Comparison of ENCODE assay signal across 1 cellular context in the genomic region with DNA sequence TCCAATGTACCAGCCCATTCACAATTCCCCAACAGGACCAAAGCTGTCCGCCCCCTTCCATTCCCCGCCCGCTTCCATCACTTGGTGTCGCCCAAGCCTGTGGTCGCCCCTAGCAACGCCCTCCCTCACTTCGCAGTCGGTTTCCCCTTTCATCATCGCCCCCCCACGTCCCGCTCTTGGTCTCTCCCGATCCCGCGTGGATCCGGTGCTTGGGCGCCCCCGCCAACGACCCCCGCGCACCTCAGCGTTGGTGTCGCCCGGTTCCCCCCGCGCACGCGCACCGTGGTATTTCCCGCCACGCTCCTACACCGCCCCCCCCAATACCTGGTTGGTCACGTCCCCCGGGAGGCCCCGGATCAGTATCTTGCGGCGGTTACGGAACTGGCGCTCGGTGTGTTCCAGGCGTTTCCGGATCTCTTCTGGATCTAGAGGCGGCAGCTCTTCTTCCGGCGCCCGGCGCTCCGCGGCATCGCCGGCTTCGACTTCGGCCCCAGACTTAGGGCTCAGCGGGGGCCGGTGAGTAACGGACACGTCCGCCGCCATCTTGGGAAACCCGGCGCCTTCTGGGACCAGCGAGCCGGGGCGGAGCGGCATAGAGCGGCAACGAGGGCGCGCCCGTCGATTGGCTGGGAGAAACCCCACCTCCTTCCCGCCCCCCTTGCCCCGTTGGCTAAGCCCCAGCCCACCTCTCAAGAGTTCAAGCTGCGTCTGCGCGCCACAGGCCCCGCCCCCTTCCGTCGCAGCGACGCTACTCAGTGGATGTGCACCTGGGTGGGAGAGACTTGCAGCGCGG.
TF ChIP-seq lines count a peak whose summit lies in the region.

A gene with protein sequence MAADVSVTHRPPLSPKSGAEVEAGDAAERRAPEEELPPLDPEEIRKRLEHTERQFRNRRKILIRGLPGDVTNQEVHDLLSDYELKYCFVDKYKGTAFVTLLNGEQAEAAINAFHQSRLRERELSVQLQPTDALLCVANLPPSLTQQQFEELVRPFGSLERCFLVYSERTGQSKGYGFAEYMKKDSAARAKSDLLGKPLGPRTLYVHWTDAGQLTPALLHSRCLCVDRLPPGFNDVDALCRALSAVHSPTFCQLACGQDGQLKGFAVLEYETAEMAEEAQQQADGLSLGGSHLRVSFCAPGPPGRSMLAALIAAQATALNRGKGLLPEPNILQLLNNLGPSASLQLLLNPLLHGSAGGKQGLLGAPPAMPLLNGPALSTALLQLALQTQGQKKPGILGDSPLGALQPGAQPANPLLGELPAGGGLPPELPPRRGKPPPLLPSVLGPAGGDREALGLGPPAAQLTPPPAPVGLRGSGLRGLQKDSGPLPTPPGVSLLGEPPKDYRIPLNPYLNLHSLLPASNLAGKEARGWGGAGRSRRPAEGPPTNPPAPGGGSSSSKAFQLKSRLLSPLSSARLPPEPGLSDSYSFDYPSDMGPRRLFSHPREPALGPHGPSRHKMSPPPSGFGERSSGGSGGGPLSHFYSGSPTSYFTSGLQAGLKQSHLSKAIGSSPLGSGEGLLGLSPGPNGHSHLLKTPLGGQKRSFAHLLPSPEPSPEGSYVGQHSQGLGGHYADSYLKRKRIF (minus strand): TSS at position 565 of the 793 bp plus-strand sequence. CDS start 22 bp downstream, at position 543.

TF ChIP-seq in K562, 482 proteins besides CTCF, POLR2A, EP300 and RAD21 (continued from another document and continues in another):
- TF ChIP-seq ZNF609 (CRISPR knock-in tag; IDR thresholded peaks at IDR 0.05; ENCODE audit: borderline replicate concordance) (peak; percentile 22; the same call in 1 of the 2 replicates), ETV6 (IDR thresholded peaks at IDR 0.05; ENCODE audit: borderline replicate concordance in 1 of 2, low read depth in 2 of 2, low read length in 1 of 2) (no peak), ETV6 (CRISPR knock-in tag; IDR thresholded peaks at IDR 0.05; ENCODE audit: borderline replicate concordance) (no peak), NFRKB (IDR thresholded peaks at IDR 0.05; ENCODE audit: low read depth) (peak; percentile 93), TAF9B (IDR thresholded peaks at IDR 0.05; ENCODE audit: partially characterized antibody) (peak; percentile 96), ZKSCAN8 (CRISPR knock-in tag; IDR thresholded peaks at IDR 0.05) (no peak), PPARD (CRISPR knock-in tag; IDR thresholded peaks at IDR 0.05) (no peak), MAZ (CRISPR knock-in tag; conservative IDR thresholded peaks at IDR 0.05 in 1 of 2, IDR thresholded peaks at IDR 0.05 in 1 of 2) (peak; percentile 86 to 87), DPF2 (IDR thresholded peaks at IDR 0.05) (peak; percentile 40; the same call in 1 of the 2 replicates), BRD9 (IDR thresholded peaks at IDR 0.05; ENCODE audit: low read depth, partially characterized antibody) (no peak), BCOR (IDR thresholded peaks at IDR 0.05) (peak; percentile 57), BCL6 (CRISPR knock-in tag; IDR thresholded peaks at IDR 0.05) (no peak), ZNF830 (CRISPR knock-in tag; IDR thresholded peaks at IDR 0.05) (peak; percentile 79; the same call in 1 of the 2 replicates), HDAC1 (IDR thresholded peaks at IDR 0.05) (peak in 1 of 2 experiments; percentile 98; a peak in 2 of 4 replicates), HMGXB4 (CRISPR knock-in tag; IDR thresholded peaks at IDR 0.05) (0 out of 2 replicates have a peak, but pooled peaks have one; percentile 67), CBX8 (IDR thresholded peaks at IDR 0.05; ENCODE audit: borderline replicate concordance, extremely low read depth, low read depth, low read length, poor library complexity, severe bottlenecking) (no peak), ARID1B (IDR thresholded peaks at IDR 0.05) (peak; percentile 42), HCFC1 (IDR thresholded peaks at IDR 0.05; ENCODE audit: low read depth, low read length) (no peak; the same call in 1 of the 2 replicates), NUFIP1 (IDR thresholded peaks at IDR 0.05; ENCODE audit: partially characterized antibody) (peak; percentile 78), ZNF282 (CRISPR knock-in tag; IDR thresholded peaks at IDR 0.05) (no peak), KDM1A (IDR thresholded peaks at IDR 0.05) (peak in 1 of 2 experiments; percentile 22; a peak in 1 of 4 replicates), ILK (tag; IDR thresholded peaks at IDR 0.05; ENCODE audit: borderline replicate concordance, low read depth) (no peak), POLR2AphosphoS2 (IDR thresholded peaks at IDR 0.05; ENCODE audit: low read length) (no peak), BRD4 (IDR thresholded peaks at IDR 0.05) (no peak; the same call in 1 of the 2 replicates), NFATC3 (IDR thresholded peaks at IDR 0.05) (no peak), ZBTB9 (CRISPR knock-in tag; IDR thresholded peaks at IDR 0.05) (peak; percentile 78; the same call in 1 of the 2 replicates), ZNF717 (CRISPR knock-in tag; IDR thresholded peaks at IDR 0.05) (no peak), ELF2 (CRISPR knock-in tag; IDR thresholded peaks at IDR 0.05) (peak; percentile 72), ATF7 (IDR thresholded peaks at IDR 0.05) (peak; percentile 99), MEF2D (tag; conservative IDR thresholded peaks at IDR 0.05; ENCODE audit: low read depth) (no peak), BACH1 (tag; IDR thresholded peaks at IDR 0.05) (no peak)
- TF ChIP-seq, protein P1, sequence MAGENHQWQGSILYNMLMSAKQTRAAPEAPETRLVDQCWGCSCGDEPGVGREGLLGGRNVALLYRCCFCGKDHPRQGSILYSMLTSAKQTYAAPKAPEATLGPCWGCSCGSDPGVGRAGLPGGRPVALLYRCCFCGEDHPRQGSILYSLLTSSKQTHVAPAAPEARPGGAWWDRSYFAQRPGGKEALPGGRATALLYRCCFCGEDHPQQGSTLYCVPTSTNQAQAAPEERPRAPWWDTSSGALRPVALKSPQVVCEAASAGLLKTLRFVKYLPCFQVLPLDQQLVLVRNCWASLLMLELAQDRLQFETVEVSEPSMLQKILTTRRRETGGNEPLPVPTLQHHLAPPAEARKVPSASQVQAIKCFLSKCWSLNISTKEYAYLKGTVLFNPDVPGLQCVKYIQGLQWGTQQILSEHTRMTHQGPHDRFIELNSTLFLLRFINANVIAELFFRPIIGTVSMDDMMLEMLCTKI (IDR thresholded peaks at IDR 0.05; ENCODE audit: partially characterized antibody), result no peak
- TF ChIP-seq, protein P2, sequence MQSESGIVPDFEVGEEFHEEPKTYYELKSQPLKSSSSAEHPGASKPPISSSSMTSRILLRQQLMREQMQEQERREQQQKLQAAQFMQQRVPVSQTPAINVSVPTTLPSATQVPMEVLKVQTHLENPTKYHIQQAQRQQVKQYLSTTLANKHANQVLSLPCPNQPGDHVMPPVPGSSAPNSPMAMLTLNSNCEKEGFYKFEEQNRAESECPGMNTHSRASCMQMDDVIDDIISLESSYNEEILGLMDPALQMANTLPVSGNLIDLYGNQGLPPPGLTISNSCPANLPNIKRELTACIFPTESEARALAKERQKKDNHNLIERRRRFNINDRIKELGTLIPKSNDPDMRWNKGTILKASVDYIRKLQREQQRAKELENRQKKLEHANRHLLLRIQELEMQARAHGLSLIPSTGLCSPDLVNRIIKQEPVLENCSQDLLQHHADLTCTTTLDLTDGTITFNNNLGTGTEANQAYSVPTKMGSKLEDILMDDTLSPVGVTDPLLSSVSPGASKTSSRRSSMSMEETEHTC (IDR thresholded peaks at IDR 0.05), result peak; percentile 47; the same call in 1 of the 2 replicates
- TF ChIP-seq, protein P3, sequence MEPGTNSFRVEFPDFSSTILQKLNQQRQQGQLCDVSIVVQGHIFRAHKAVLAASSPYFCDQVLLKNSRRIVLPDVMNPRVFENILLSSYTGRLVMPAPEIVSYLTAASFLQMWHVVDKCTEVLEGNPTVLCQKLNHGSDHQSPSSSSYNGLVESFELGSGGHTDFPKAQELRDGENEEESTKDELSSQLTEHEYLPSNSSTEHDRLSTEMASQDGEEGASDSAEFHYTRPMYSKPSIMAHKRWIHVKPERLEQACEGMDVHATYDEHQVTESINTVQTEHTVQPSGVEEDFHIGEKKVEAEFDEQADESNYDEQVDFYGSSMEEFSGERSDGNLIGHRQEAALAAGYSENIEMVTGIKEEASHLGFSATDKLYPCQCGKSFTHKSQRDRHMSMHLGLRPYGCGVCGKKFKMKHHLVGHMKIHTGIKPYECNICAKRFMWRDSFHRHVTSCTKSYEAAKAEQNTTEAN (CRISPR knock-in tag; IDR thresholded peaks at IDR 0.05), result 0 out of 2 replicates have a peak, but pooled peaks have one; percentile 8
